7 cellular contexts compared by ENCODE assay signal in genomic region chr2:30230855-30231725, GRCh38. TPM values are rescaled to one million over a fixed set of nuclear protein-coding genes. Genes with fewer than 3 reads are reported as not detected.
A peak's percentile ranks its signal among the peaks of the same experiment; 100 is the strongest.
DNase-seq lines count a peak whose midpoint lies in the region; ATAC-seq and TF ChIP-seq lines count a peak whose summit lies in the region.

TSS of gene LBH (plus strand) at chr2:30231534. CDS start at chr2:30231739, 205 bp downstream.

- CTCF ChIA-PET in activated CD8-positive, alpha-beta T cell treated with anti-CD3 and anti-CD28 coated beads for 36 hours (lab: Charles Lee): interaction anchor here (0.8 to 14.1 kb wide), 6 partner anchors 9 to 481 kb away, joined by 3 to 216 read pairs (median 22); no protein-coding TSS in a partner anchor

- peak within 1 kb of the TSS; percentile 78 for H3K4me3 Mint-ChIP-seq in activated CD8-positive, alpha-beta T cell treated with anti-CD3 and anti-CD28 coated beads for 36 hours

- no peak within 1 kb of the TSS for H3K27ac ChIP-seq in ectodermal cell (ENCODE audit: insufficient read depth, low read depth, low read length, poor library complexity, severe bottlenecking)
- H3K27ac ChIP-seq in lung (ENCODE audit: low read depth in 1 of 2, low read length in 1 of 2): peak within 1 kb of the TSS; percentile 88 to 100

- peaks cover 7% of the 10 kb centered on the region for H3K4me1 ChIP-seq in ectodermal cell (ENCODE audit: control insufficient read depth, insufficient read depth, low read length)
- H3K4me1 ChIP-seq in lung (ENCODE audit: control insufficient read depth in 2 of 2, insufficient read depth in 2 of 2, low read length in 2 of 2): peaks cover 2 to 8% of the 10 kb centered on the region in 2 donors

- no peak for TF ChIP-seq CTCF in activated CD8-positive, alpha-beta T cell treated with anti-CD3 and anti-CD28 coated beads for 36 hours (IDR thresholded peaks at IDR 0.05)
- no peak for TF ChIP-seq CTCF in lung (IDR thresholded peaks at IDR 0.05; ENCODE audit: control extremely low read depth, extremely low read depth)

- 1% methylated on average over 95 of the region's 95 CpGs for WGBS in ectodermal cell, 2 experiments
- 1% methylated on average over 85 to 95 of the region's 95 CpGs for WGBS in lung, 2 donors

- H3K27me3 Mint-ChIP-seq in activated CD8-positive, alpha-beta T cell treated with anti-CD3 and anti-CD28 coated beads for 36 hours: no peaks in the 10 kb centered on the region

- H3K4me1 Mint-ChIP-seq in activated CD8-positive, alpha-beta T cell treated with anti-CD3 and anti-CD28 coated beads for 36 hours (ENCODE audit: low read depth): peaks cover 63% of the 10 kb centered on the region

- H3K27ac Mint-ChIP-seq in activated CD8-positive, alpha-beta T cell treated with anti-CD3 and anti-CD28 coated beads for 36 hours: peak within 1 kb of the TSS; percentile 97

- no peaks in the 10 kb centered on the region for H3K36me3 ChIP-seq in ectodermal cell (ENCODE audit: control insufficient read depth, insufficient read depth, low read length)
- H3K36me3 ChIP-seq in lung (ENCODE audit: control insufficient read depth in 2 of 2, insufficient read depth in 2 of 2, low read length in 2 of 2): peaks cover 0 to 7% of the 10 kb centered on the region in 2 donors

- POLR2A ChIA-PET in activated CD8-positive, alpha-beta T cell treated with anti-CD3 and anti-CD28 coated beads for 36 hours (lab: Charles Lee): interaction anchor here (0.8 to 19.3 kb wide), 12 partner anchors 9 to 379 kb away, joined by 3 to 440 read pairs (median 6); partner anchors contain the start of genes LCLAT1 and YPEL5

- DNase-seq in NCI-H446 treated with DMSO at 0.1 percent for 48 hours (lab: John Stamatoyannopoulos, UW): peak; percentile 52
- peak; percentile 93 for DNase-seq in activated CD8-positive, alpha-beta T cell treated with anti-CD3 and anti-CD28 coated beads for 36 hours
- peak; percentile 80 for DNase-seq in lung (ENCODE audit: low spot score)
- peak; percentile 82 to 90 (median 89) for DNase-seq in stimulated activated CD4-positive, alpha-beta T cell treated with anti-CD3 and anti-CD28 coated beads, TNF-alpha, amount 100 ng/mL, for 4 hours (ENCODE audit: low read depth in 3 of 3)

- peaks cover 34% of the 10 kb centered on the region for H3K36me3 Mint-ChIP-seq in activated CD8-positive, alpha-beta T cell treated with anti-CD3 and anti-CD28 coated beads for 36 hours (ENCODE audit: low read depth)

- TF ChIP-seq POLR2A in GM18526 (IDR thresholded peaks at IDR 0.05; ENCODE audit: extremely low read depth, insufficient read length): peak; percentile 93

- peak; percentile 50 for ATAC-seq in HG03064 (IDR thresholded peaks at IDR 0.05; ENCODE audit: low read depth, unreplicated experiment)
- peak; percentile 44 for ATAC-seq in activated CD8-positive, alpha-beta T cell treated with anti-CD3 and anti-CD28 coated beads for 36 hours
- ATAC-seq in lung (ENCODE audit: insufficient read depth, low FRiP score): peak; percentile 79

- no peaks in the 10 kb centered on the region for H3K9me3 ChIP-seq in ectodermal cell (ENCODE audit: control insufficient read depth, low read length)
- no peaks in the 10 kb centered on the region for H3K9me3 ChIP-seq in lung (ENCODE audit: control insufficient read depth in 2 of 2, insufficient read depth in 1 of 2, low read length in 1 of 2)

- H3K27me3 ChIP-seq in ectodermal cell (ENCODE audit: control insufficient read depth, insufficient read depth, low read length, poor library complexity, severe bottlenecking): peaks cover 53% of the 10 kb centered on the region
- H3K27me3 ChIP-seq in lung (ENCODE audit: control insufficient read depth, insufficient read depth): no peaks in the 10 kb centered on the region

- intact Hi-C loops in activated CD8-positive, alpha-beta T cell treated with anti-CD3 and anti-CD28 coated beads for 36 hours (cut with micrococcal nuclease): loop anchor here (5.0 kb wide), 1 partner anchor 36 kb away; no protein-coding TSS in a partner anchor

- H3K4me3 ChIP-seq in ectodermal cell (ENCODE audit: insufficient read depth, low read depth, low read length) (peak within 1 kb of the TSS; percentile 47), lung (peak within 1 kb of the TSS; percentile 63)

- H3K9me3 Mint-ChIP-seq in activated CD8-positive, alpha-beta T cell treated with anti-CD3 and anti-CD28 coated beads for 36 hours: no peaks in the 10 kb centered on the region

RNA-seq across cellular contexts. Expression of gene LBH, which starts in this region (rescaled TPM):
- 100 to 1,000 TPM; 127 to 130 TPM for total RNA-seq in activated CD8-positive, alpha-beta T cell treated with anti-CD3 and anti-CD28 coated beads for 36 hours
- polyA plus RNA-seq in ectodermal cell (2013, experiment 1 of 4): 2.9 TPM
- 2.6 TPM for polyA plus RNA-seq in ectodermal cell (2013, experiment 2 of 4)
- polyA plus RNA-seq in ectodermal cell (2013, experiment 3 of 4): 5.2 TPM
- 3.2 TPM for polyA plus RNA-seq in ectodermal cell (2013, experiment 4 of 4)
- 100 to 1,000 TPM; 107 to 133 TPM for total RNA-seq in lung
- polyA plus RNA-seq in lung: 10 to 100 TPM; 22.9 to 55.2 TPM
